ENCODE assay signal across 9 cellular contexts in genomic region chr15:97909291-97909891, GRCh38. TPM values are rescaled to one million over a fixed set of nuclear protein-coding genes. Genes with fewer than 3 reads are reported as not detected.
A peak's percentile ranks its signal among the peaks of the same experiment; 100 is the strongest.
DNase-seq lines count a peak whose midpoint lies in the region; ATAC-seq and TF ChIP-seq lines count a peak whose summit lies in the region.
"Had no signal": no experiment of that assay in that cellular context is flagged by ENCODE, and none has a peak within 500 bp of the region (broad histone marks: within the 10 kb centered on the region; RNA-seq: fewer than 3 reads in every experiment).

No MANE protein-coding gene starts in this region.

- peak; percentile 71 for TF ChIP-seq CTCF in CD8-positive, alpha-beta T cell (IDR thresholded peaks at IDR 0.05)
- TF ChIP-seq CTCF in neural crest cell (conservative IDR thresholded peaks at IDR 0.05) = peak; percentile 90
- peak; percentile 85 to 93 (median 86) for TF ChIP-seq CTCF in transverse colon (IDR thresholded peaks at IDR 0.05)

- TF ChIP-seq POLR2A in transverse colon (IDR thresholded peaks at IDR 0.05) = no peak

- H3K9me3 Mint-ChIP-seq in CD8-positive, alpha-beta T cell = no peaks in the 10 kb centered on the region
- no peaks in the 10 kb centered on the region for H3K9me3 Mint-ChIP-seq in neural crest cell
- H3K9me3 Mint-ChIP-seq: activated naive CD4-positive, alpha-beta T cell treated with anti-CD3 and anti-CD28 coated beads, Interleukin-2, amount 50 U/mL, for 24 hours had no signal

- H3K27me3 Mint-ChIP-seq in CD8-positive, alpha-beta T cell (ENCODE audit: low read depth) = peaks cover 4% of the 10 kb centered on the region
- peaks cover 34% of the 10 kb centered on the region for H3K27me3 Mint-ChIP-seq in neural crest cell (ENCODE audit: low read depth)

- H3K4me3 Mint-ChIP-seq in CD8-positive, alpha-beta T cell = no peak overlapping the region
- no peak overlapping the region for H3K4me3 Mint-ChIP-seq in neural crest cell
- H3K4me3 Mint-ChIP-seq: activated naive CD4-positive, alpha-beta T cell treated with anti-CD3 and anti-CD28 coated beads, Interleukin-2, amount 50 U/mL, for 24 hours had no signal

- WGBS in transverse colon (ENCODE audit: low coverage in 1 of 2), 2 donors = 5 to 11% methylated on average over 2 to 3 of the region's 3 CpGs

- POLR2A ChIA-PET in CD8-positive, alpha-beta T cell (lab: Charles Lee) = no interaction called here

- no peaks in the 10 kb centered on the region for H3K27me3 ChIP-seq in CD8-positive, alpha-beta T cell (ENCODE audit: insufficient read depth, low read length)
- peaks cover 3% of the 10 kb centered on the region for H3K27me3 ChIP-seq in transverse colon

- peak; percentile 46 for ATAC-seq in CD8-positive, alpha-beta T cell
- peak; percentile 98 for ATAC-seq in GM19035 (IDR thresholded peaks at IDR 0.05; ENCODE audit: unreplicated experiment)
- ATAC-seq in HG03175 (IDR thresholded peaks at IDR 0.05; ENCODE audit: unreplicated experiment) = peak; percentile 89

- H3K36me3 ChIP-seq in CD8-positive, alpha-beta T cell (ENCODE audit: insufficient read depth, low read length) = no peaks in the 10 kb centered on the region
- H3K36me3 ChIP-seq in transverse colon = no peaks in the 10 kb centered on the region

- no peak overlapping the region for H3K4me3 ChIP-seq in CD8-positive, alpha-beta T cell (ENCODE audit: low read depth, low read length)
- H3K4me3 ChIP-seq in transverse colon = no peak overlapping the region

- H3K4me1 ChIP-seq in CD8-positive, alpha-beta T cell (ENCODE audit: insufficient read depth, low read length) = no peaks in the 10 kb centered on the region
- peaks cover 0 to 2% (median 1%) of the 10 kb centered on the region in 4 donors for H3K4me1 ChIP-seq in transverse colon

- intact Hi-C loops in CD8-positive, alpha-beta T cell (cut with DNase I, micrococcal nuclease) = loop anchor here (1.0 to 5.0 kb wide), 5 partner anchors 176 to 519 kb away; no protein-coding TSS in a partner anchor
- intact Hi-C loops in transverse colon (cut with DNase I; ENCODE audit: low total_unique reads) = loop anchor here (10.0 kb wide), 2 partner anchors 55 to 385 kb away; partner anchors contain the start of gene ARRDC4

- in situ Hi-C loops in transverse colon (cut with MboI; ENCODE audit: low pct_ligation_motif_present in 1 of 4, low pct_unique_long_range_greater_than_20kb in 1 of 4, low sequenced_read_pairs in 3 of 4) = loop anchor here in 3 of 4 donors (5.0 to 25.0 kb wide), 6 partner anchors 175 to 503 kb away; no protein-coding TSS in a partner anchor

- H3K36me3 Mint-ChIP-seq in CD8-positive, alpha-beta T cell = no peaks in the 10 kb centered on the region
- no peaks in the 10 kb centered on the region for H3K36me3 Mint-ChIP-seq in neural crest cell (ENCODE audit: low read depth)
- H3K36me3 Mint-ChIP-seq: activated naive CD4-positive, alpha-beta T cell treated with anti-CD3 and anti-CD28 coated beads, Interleukin-2, amount 50 U/mL, for 24 hours had no signal

- no peak overlapping the region for H3K27ac Mint-ChIP-seq in CD8-positive, alpha-beta T cell
- no peak overlapping the region for H3K27ac Mint-ChIP-seq in neural crest cell (ENCODE audit: unreplicated experiment)
- H3K27ac Mint-ChIP-seq: activated naive CD4-positive, alpha-beta T cell treated with anti-CD3 and anti-CD28 coated beads, Interleukin-2, amount 50 U/mL, for 24 hours had no signal

- no peak for TF ChIP-seq EP300 in transverse colon (IDR thresholded peaks at IDR 0.05; ENCODE audit: low read depth)

- CTCF ChIA-PET in CD8-positive, alpha-beta T cell (lab: Charles Lee) = interaction anchor here (0.7 to 2.0 kb wide), 7 partner anchors 10 to 518 kb away, joined by 3 to 10 read pairs (median 5); no protein-coding TSS in a partner anchor

- no peak overlapping the region for H3K27ac ChIP-seq in CD8-positive, alpha-beta T cell (ENCODE audit: low read depth, low read length)
- H3K27ac ChIP-seq in transverse colon = no peak overlapping the region

- no peaks in the 10 kb centered on the region for H3K9me3 ChIP-seq in CD8-positive, alpha-beta T cell (ENCODE audit: low read length)
- H3K9me3 ChIP-seq in transverse colon = no peaks in the 10 kb centered on the region

- DNase-seq in CD8-positive, alpha-beta T cell = peak; percentile 29 to 68 (median 45)
- DNase-seq in NOMO-1 treated with DMSO at 0.1 percent for 48 hours (lab: John Stamatoyannopoulos, UW; ENCODE audit: unreplicated experiment) (peak; percentile 42), activated T-cell treated with anti-CD3 and anti-CD28 coated beads for 4 hours (peak; percentile 47), fibroblast of peridontal ligament (ENCODE audit: extremely low read depth) (peak; percentile 33), neural crest cell (ENCODE audit: low read depth, low spot score) (peak; percentile 75), transverse colon (peak; percentile 77)

- H3K4me1 Mint-ChIP-seq in CD8-positive, alpha-beta T cell (ENCODE audit: low read depth) = peaks cover under 1% of the 10 kb centered on the region
- H3K4me1 Mint-ChIP-seq in neural crest cell = peaks cover 1% of the 10 kb centered on the region
- H3K4me1 Mint-ChIP-seq: activated naive CD4-positive, alpha-beta T cell treated with anti-CD3 and anti-CD28 coated beads, Interleukin-2, amount 50 U/mL, for 24 hours had no signal

RNA-seq across cellular contexts. Expression of gene ARRDC4, which starts 51.1 kb away (rescaled TPM):
- total RNA-seq in CD8-positive, alpha-beta T cell = 1 to 10 TPM; 4.2 to 5.1 TPM
- total RNA-seq in neural crest cell = 13.3 and 14.2 TPM in 2 replicates
- 100 to 1,000 TPM in 1 of 4 donors, 10 to 100 TPM in 3; 35.9 to 188 (median 70.7) TPM for total RNA-seq in transverse colon

Comparison
In these comparisons a context has a peak if more than half of its experiments do, and no peak if none do; other contexts are left out.
1. ATAC-seq: peak in every context shown above with its lines; median percentile 98 in GM19035; 89 in HG03175; 46 in CD8-positive, alpha-beta T cell.